In genomic region chr7:16295558-16295957, GRCh38 we compare ENCODE assay signal across 15 cellular contexts.
A peak's percentile ranks its signal among the peaks of the same experiment; 100 is the strongest.
DNase-seq lines count a peak whose midpoint lies in the region; ATAC-seq and TF ChIP-seq lines count a peak whose summit lies in the region.
"Had no signal": no experiment of that assay in that cellular context is flagged by ENCODE, and none has a peak within 500 bp of the region (broad histone marks: within the 10 kb centered on the region; RNA-seq: fewer than 3 reads in every experiment).

No MANE protein-coding gene starts in this region.

- no peak overlapping the region for H3K4me3 ChIP-seq in AG10803 (ENCODE audit: low read length)

- DNase-seq in AG10803 (ENCODE audit: low read depth) = peak; percentile 23
- peak; percentile 34 for DNase-seq in NCI-H82 (lab: John Stamatoyannopoulos, UW)
- DNase-seq in amniotic epithelial cell (ENCODE audit: low read depth) = peak; percentile 34
- peak; percentile 75 for DNase-seq in foreskin melanocyte
- no peak for DNase-seq in sciatic nerve (ENCODE audit: low spot score)
- DNase-seq in stimulated activated CD4-positive, alpha-beta T cell treated with anti-CD3 and anti-CD28 coated beads, Interleukin-4, amount 100 ng/mL, for 1 hour = no peak
- no peak for DNase-seq in activated T-cell treated with anti-CD3 and anti-CD28 coated beads for 4 hours
- DNase-seq: BE2C; Calu3; CD4-positive, alpha-beta T cell; DND-41; NCI-H146; NCI-H2081 treated with DMSO at 0.1 percent for 48 hours had no signal

- intact Hi-C loops in sciatic nerve (cut with DNase I) = no loop called here

- ATAC-seq in sciatic nerve (no peak), HG03442 (IDR thresholded peaks at IDR 0.05; ENCODE audit: unreplicated experiment) (no peak)
- ATAC-seq: HCT116 had no signal

- TF ChIP-seq CTCF in AG10803 (conservative IDR thresholded peaks at IDR 0.05; ENCODE audit: low read length) = no peak

Comparison
In these comparisons a context has a peak if more than half of its experiments do, and no peak if none do; other contexts are left out.
1. DNase-seq: peak in AG10803 (single experiment), NCI-H82 (single experiment), amniotic epithelial cell (single experiment) and foreskin melanocyte (single experiment); none in sciatic nerve (single experiment), stimulated activated CD4-positive, alpha-beta T cell treated with anti-CD3 and anti-CD28 coated beads, Interleukin-4, amount 100 ng/mL, for 1 hour (single experiment) and activated T-cell treated with anti-CD3 and anti-CD28 coated beads for 4 hours (single experiment).